ENCODE assay signal across 1 cellular context in genomic region chr7:45881759-45882464, GRCh38.
TF ChIP-seq lines count a peak whose summit lies in the region.

No MANE protein-coding gene starts in this region.

TF ChIP-seq in HepG2, 621 proteins besides CTCF, POLR2A, EP300 and RAD21 (continued from another document and continues in another):
- TF ChIP-seq ZNF224 (CRISPR knock-in tag; IDR thresholded peaks at IDR 0.05) (no peak; the same call in 1 of the 2 replicates), SRSF9 (IDR thresholded peaks at IDR 0.05; ENCODE audit: borderline replicate concordance, insufficient read depth, low read depth, low read length, poor library complexity, severe bottlenecking) (no peak), HNRNPK (IDR thresholded peaks at IDR 0.05; ENCODE audit: low read depth, low read length, poor library complexity, severe bottlenecking) (no peak), ZSCAN5A (CRISPR knock-in tag; IDR thresholded peaks at IDR 0.05; ENCODE audit: borderline replicate concordance) (no peak; the same call in 1 of the 2 replicates), RXRB (CRISPR knock-in tag; IDR thresholded peaks at IDR 0.05; ENCODE audit: borderline replicate concordance) (peak; percentile 98), ZFX (CRISPR knock-in tag; IDR thresholded peaks at IDR 0.05; ENCODE audit: low read depth) (peak; percentile 73), ZSCAN30 (CRISPR knock-in tag; IDR thresholded peaks at IDR 0.05) (no peak; the same call in 1 of the 2 replicates), FOXK1 (CRISPR knock-in tag; IDR thresholded peaks at IDR 0.05; ENCODE audit: borderline replicate concordance, low read depth) (peak; percentile 98), ZUFSP (CRISPR knock-in tag; IDR thresholded peaks at IDR 0.05; ENCODE audit: borderline replicate concordance) (no peak), PBX2 (CRISPR knock-in tag; IDR thresholded peaks at IDR 0.05) (peak; percentile 25; the same call in 1 of the 2 replicates), TOE1 (CRISPR knock-in tag; IDR thresholded peaks at IDR 0.05) (no peak; the same call in 1 of the 2 replicates), HES4 (CRISPR knock-in tag; IDR thresholded peaks at IDR 0.05; ENCODE audit: borderline replicate concordance) (no peak), ZBTB38 (CRISPR knock-in tag; IDR thresholded peaks at IDR 0.05) (0 out of 2 replicates have a peak, but pooled peaks have one; percentile 15), HBP1 (CRISPR knock-in tag; IDR thresholded peaks at IDR 0.05; ENCODE audit: low read depth) (peak; percentile 45; the same call in 1 of the 2 replicates), RCOR2 (CRISPR knock-in tag; IDR thresholded peaks at IDR 0.05) (peak; percentile 98), ZKSCAN1 (IDR thresholded peaks at IDR 0.05; ENCODE audit: low read length) (no peak), EZH2 (conservative IDR thresholded peaks at IDR 0.05; ENCODE audit: low read depth, low read length) (no peak), ZNF563 (CRISPR knock-in tag; IDR thresholded peaks at IDR 0.05) (no peak), PITX1 (CRISPR knock-in tag; IDR thresholded peaks at IDR 0.05) (peak; percentile 96), CBX5 (CRISPR knock-in tag; IDR thresholded peaks at IDR 0.05; ENCODE audit: borderline replicate concordance) (peak; percentile 89), FOSL2 (CRISPR knock-in tag; IDR thresholded peaks at IDR 0.05) (peak; percentile 98), ZNF674 (CRISPR knock-in tag; IDR thresholded peaks at IDR 0.05; ENCODE audit: low read depth) (no peak), ZMAT3 (CRISPR knock-in tag; conservative IDR thresholded peaks at IDR 0.05) (peak; percentile 93; the same call in 1 of the 2 replicates), DPF2 (CRISPR knock-in tag; IDR thresholded peaks at IDR 0.05; ENCODE audit: borderline replicate concordance, low read depth) (peak; percentile 89; the same call in 1 of the 2 replicates), DR1 (CRISPR knock-in tag; IDR thresholded peaks at IDR 0.05) (no peak), GFI1 (CRISPR knock-in tag; IDR thresholded peaks at IDR 0.05; ENCODE audit: borderline replicate concordance) (peak; percentile 98), NFYB (CRISPR knock-in tag; IDR thresholded peaks at IDR 0.05) (no peak), NR2F2 (IDR thresholded peaks at IDR 0.05; ENCODE audit: borderline replicate concordance, low read depth) (no peak)
- TF ChIP-seq, protein P1, sequence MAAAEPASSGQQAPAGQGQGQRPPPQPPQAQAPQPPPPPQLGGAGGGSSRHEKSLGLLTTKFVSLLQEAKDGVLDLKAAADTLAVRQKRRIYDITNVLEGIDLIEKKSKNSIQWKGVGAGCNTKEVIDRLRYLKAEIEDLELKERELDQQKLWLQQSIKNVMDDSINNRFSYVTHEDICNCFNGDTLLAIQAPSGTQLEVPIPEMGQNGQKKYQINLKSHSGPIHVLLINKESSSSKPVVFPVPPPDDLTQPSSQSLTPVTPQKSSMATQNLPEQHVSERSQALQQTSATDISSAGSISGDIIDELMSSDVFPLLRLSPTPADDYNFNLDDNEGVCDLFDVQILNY (CRISPR knock-in tag; conservative IDR thresholded peaks at IDR 0.05) = no peak
- TF ChIP-seq, protein P2, sequence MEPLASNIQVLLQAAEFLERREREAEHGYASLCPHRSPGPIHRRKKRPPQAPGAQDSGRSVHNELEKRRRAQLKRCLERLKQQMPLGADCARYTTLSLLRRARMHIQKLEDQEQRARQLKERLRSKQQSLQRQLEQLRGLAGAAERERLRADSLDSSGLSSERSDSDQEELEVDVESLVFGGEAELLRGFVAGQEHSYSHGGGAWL (CRISPR knock-in tag; IDR thresholded peaks at IDR 0.05) = no peak
- TF ChIP-seq, protein P3, sequence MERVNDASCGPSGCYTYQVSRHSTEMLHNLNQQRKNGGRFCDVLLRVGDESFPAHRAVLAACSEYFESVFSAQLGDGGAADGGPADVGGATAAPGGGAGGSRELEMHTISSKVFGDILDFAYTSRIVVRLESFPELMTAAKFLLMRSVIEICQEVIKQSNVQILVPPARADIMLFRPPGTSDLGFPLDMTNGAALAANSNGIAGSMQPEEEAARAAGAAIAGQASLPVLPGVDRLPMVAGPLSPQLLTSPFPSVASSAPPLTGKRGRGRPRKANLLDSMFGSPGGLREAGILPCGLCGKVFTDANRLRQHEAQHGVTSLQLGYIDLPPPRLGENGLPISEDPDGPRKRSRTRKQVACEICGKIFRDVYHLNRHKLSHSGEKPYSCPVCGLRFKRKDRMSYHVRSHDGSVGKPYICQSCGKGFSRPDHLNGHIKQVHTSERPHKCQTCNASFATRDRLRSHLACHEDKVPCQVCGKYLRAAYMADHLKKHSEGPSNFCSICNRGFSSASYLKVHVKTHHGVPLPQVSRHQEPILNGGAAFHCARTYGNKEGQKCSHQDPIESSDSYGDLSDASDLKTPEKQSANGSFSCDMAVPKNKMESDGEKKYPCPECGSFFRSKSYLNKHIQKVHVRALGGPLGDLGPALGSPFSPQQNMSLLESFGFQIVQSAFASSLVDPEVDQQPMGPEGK (CRISPR knock-in tag; IDR thresholded peaks at IDR 0.05) = peak; percentile 61; the same call in 1 of the 2 replicates
- TF ChIP-seq, protein P4, sequence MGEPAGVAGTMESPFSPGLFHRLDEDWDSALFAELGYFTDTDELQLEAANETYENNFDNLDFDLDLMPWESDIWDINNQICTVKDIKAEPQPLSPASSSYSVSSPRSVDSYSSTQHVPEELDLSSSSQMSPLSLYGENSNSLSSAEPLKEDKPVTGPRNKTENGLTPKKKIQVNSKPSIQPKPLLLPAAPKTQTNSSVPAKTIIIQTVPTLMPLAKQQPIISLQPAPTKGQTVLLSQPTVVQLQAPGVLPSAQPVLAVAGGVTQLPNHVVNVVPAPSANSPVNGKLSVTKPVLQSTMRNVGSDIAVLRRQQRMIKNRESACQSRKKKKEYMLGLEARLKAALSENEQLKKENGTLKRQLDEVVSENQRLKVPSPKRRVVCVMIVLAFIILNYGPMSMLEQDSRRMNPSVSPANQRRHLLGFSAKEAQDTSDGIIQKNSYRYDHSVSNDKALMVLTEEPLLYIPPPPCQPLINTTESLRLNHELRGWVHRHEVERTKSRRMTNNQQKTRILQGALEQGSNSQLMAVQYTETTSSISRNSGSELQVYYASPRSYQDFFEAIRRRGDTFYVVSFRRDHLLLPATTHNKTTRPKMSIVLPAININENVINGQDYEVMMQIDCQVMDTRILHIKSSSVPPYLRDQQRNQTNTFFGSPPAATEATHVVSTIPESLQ (CRISPR knock-in tag; conservative IDR thresholded peaks at IDR 0.05) = no peak
- TF ChIP-seq, protein P5, sequence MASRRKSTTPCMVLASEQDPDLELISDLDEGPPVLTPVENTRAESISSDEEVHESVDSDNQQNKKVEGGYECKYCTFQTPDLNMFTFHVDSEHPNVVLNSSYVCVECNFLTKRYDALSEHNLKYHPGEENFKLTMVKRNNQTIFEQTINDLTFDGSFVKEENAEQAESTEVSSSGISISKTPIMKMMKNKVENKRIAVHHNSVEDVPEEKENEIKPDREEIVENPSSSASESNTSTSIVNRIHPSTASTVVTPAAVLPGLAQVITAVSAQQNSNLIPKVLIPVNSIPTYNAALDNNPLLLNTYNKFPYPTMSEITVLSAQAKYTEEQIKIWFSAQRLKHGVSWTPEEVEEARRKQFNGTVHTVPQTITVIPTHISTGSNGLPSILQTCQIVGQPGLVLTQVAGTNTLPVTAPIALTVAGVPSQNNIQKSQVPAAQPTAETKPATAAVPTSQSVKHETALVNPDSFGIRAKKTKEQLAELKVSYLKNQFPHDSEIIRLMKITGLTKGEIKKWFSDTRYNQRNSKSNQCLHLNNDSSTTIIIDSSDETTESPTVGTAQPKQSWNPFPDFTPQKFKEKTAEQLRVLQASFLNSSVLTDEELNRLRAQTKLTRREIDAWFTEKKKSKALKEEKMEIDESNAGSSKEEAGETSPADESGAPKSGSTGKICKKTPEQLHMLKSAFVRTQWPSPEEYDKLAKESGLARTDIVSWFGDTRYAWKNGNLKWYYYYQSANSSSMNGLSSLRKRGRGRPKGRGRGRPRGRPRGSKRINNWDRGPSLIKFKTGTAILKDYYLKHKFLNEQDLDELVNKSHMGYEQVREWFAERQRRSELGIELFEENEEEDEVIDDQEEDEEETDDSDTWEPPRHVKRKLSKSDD (CRISPR knock-in tag; IDR thresholded peaks at IDR 0.05; ENCODE audit: low read depth) = peak; percentile 83; the same call in 1 of the 2 replicates
- TF ChIP-seq, protein P6, sequence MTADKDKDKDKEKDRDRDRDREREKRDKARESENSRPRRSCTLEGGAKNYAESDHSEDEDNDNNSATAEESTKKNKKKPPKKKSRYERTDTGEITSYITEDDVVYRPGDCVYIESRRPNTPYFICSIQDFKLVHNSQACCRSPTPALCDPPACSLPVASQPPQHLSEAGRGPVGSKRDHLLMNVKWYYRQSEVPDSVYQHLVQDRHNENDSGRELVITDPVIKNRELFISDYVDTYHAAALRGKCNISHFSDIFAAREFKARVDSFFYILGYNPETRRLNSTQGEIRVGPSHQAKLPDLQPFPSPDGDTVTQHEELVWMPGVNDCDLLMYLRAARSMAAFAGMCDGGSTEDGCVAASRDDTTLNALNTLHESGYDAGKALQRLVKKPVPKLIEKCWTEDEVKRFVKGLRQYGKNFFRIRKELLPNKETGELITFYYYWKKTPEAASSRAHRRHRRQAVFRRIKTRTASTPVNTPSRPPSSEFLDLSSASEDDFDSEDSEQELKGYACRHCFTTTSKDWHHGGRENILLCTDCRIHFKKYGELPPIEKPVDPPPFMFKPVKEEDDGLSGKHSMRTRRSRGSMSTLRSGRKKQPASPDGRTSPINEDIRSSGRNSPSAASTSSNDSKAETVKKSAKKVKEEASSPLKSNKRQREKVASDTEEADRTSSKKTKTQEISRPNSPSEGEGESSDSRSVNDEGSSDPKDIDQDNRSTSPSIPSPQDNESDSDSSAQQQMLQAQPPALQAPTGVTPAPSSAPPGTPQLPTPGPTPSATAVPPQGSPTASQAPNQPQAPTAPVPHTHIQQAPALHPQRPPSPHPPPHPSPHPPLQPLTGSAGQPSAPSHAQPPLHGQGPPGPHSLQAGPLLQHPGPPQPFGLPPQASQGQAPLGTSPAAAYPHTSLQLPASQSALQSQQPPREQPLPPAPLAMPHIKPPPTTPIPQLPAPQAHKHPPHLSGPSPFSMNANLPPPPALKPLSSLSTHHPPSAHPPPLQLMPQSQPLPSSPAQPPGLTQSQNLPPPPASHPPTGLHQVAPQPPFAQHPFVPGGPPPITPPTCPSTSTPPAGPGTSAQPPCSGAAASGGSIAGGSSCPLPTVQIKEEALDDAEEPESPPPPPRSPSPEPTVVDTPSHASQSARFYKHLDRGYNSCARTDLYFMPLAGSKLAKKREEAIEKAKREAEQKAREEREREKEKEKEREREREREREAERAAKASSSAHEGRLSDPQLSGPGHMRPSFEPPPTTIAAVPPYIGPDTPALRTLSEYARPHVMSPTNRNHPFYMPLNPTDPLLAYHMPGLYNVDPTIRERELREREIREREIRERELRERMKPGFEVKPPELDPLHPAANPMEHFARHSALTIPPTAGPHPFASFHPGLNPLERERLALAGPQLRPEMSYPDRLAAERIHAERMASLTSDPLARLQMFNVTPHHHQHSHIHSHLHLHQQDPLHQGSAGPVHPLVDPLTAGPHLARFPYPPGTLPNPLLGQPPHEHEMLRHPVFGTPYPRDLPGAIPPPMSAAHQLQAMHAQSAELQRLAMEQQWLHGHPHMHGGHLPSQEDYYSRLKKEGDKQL (CRISPR knock-in tag; IDR thresholded peaks at IDR 0.05; ENCODE audit: low read depth) = peak; percentile 94
- TF ChIP-seq, protein P7, sequence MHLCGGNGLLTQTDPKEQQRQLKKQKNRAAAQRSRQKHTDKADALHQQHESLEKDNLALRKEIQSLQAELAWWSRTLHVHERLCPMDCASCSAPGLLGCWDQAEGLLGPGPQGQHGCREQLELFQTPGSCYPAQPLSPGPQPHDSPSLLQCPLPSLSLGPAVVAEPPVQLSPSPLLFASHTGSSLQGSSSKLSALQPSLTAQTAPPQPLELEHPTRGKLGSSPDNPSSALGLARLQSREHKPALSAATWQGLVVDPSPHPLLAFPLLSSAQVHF (CRISPR knock-in tag; IDR thresholded peaks at IDR 0.05) = peak; percentile 97
